11 cellular contexts compared by ENCODE assay signal in genomic region chr10:650691-651615, GRCh38. TPM values are rescaled to one million over a fixed set of nuclear protein-coding genes. Genes with fewer than 3 reads are reported as not detected.
DNase-seq lines count a peak whose midpoint lies in the region; ATAC-seq and TF ChIP-seq lines count a peak whose summit lies in the region.
"Had no signal": no experiment of that assay in that cellular context is flagged by ENCODE, and none has a peak within 500 bp of the region (broad histone marks: within the 10 kb centered on the region; RNA-seq: fewer than 3 reads in every experiment).

No MANE protein-coding gene starts in this region.

- H3K4me3 Mint-ChIP-seq in glutamatergic neuron (ENCODE audit: unreplicated experiment) = peak overlapping the region; percentile 26
- H3K4me3 Mint-ChIP-seq in activated CD4-positive, alpha-beta T cell treated with anti-CD3 and anti-CD28 coated beads for 36 hours = no peak overlapping the region
- H3K4me3 Mint-ChIP-seq: IgD-negative memory B cell had no signal

- CTCF ChIA-PET in activated CD4-positive, alpha-beta T cell treated with anti-CD3 and anti-CD28 coated beads for 36 hours (lab: Charles Lee) = no interaction called here

- in situ Hi-C loops in HAP-1 (cut with MboI; ENCODE audit: low sequenced_read_pairs) = no loop called here

- no peak overlapping the region for H3K27ac Mint-ChIP-seq in glutamatergic neuron (ENCODE audit: unreplicated experiment)
- no peak overlapping the region for H3K27ac Mint-ChIP-seq in activated CD4-positive, alpha-beta T cell treated with anti-CD3 and anti-CD28 coated beads for 36 hours
- H3K27ac Mint-ChIP-seq: IgD-negative memory B cell had no signal

- peaks cover 9% of the 10 kb centered on the region for H3K27me3 Mint-ChIP-seq in glutamatergic neuron (ENCODE audit: unreplicated experiment)
- no peaks in the 10 kb centered on the region for H3K27me3 Mint-ChIP-seq in activated CD4-positive, alpha-beta T cell treated with anti-CD3 and anti-CD28 coated beads for 36 hours

- peak; percentile 28 for DNase-seq in NCI-H2029 treated with DMSO at 0.1 percent for 48 hours (lab: John Stamatoyannopoulos, UW)
- DNase-seq in NCI-H2029 (lab: John Stamatoyannopoulos, UW) = no peak
- no peak for DNase-seq in glutamatergic neuron
- DNase-seq in ovary = no peak
- no peak for DNase-seq in NCI-H526 treated with DMSO at 0.1 percent for 48 hours (lab: John Stamatoyannopoulos, UW)
- no peak for DNase-seq in HAP-1 (ENCODE audit: low spot score in 2 of 2)
- DNase-seq in activated CD4-positive, alpha-beta T cell treated with anti-CD3 and anti-CD28 coated beads for 36 hours = no peak
- DNase-seq: NCI-H187, T-helper 9 cell had no signal

- peaks cover 18% of the 10 kb centered on the region for H3K4me1 ChIP-seq in ovary (ENCODE audit: insufficient read depth)
- no peaks in the 10 kb centered on the region for H3K4me1 ChIP-seq in HAP-1

- H3K9me3 ChIP-seq in ovary (no peaks in the 10 kb centered on the region), HAP-1 (no peaks in the 10 kb centered on the region)

- POLR2A ChIA-PET in activated CD4-positive, alpha-beta T cell treated with anti-CD3 and anti-CD28 coated beads for 36 hours (lab: Charles Lee) = no interaction called here

- peaks cover 3% of the 10 kb centered on the region for H3K9me3 Mint-ChIP-seq in glutamatergic neuron (ENCODE audit: unreplicated experiment)
- H3K9me3 Mint-ChIP-seq in activated CD4-positive, alpha-beta T cell treated with anti-CD3 and anti-CD28 coated beads for 36 hours (ENCODE audit: low read depth) = no peaks in the 10 kb centered on the region
- H3K9me3 Mint-ChIP-seq: IgD-negative memory B cell had no signal

- H3K36me3 ChIP-seq in ovary (no peaks in the 10 kb centered on the region), HAP-1 (replicated peaks) (no peaks in the 10 kb centered on the region)

- intact Hi-C loops in ovary (cut with DNase I) = no loop called here
- intact Hi-C loops in activated CD4-positive, alpha-beta T cell treated with anti-CD3 and anti-CD28 coated beads for 36 hours (cut with DNase I, micrococcal nuclease) = no loop called here

- peak overlapping the region; percentile 36 for H3K4me3 ChIP-seq in ovary
- no peak overlapping the region for H3K4me3 ChIP-seq in HAP-1

- peak overlapping the region in 1 of 2 donors; percentile 15 for H3K27ac ChIP-seq in ovary

- TF ChIP-seq EP300 in ovary (IDR thresholded peaks at IDR 0.05) = no peak

- no peaks in the 10 kb centered on the region for H3K36me3 Mint-ChIP-seq in glutamatergic neuron (ENCODE audit: unreplicated experiment)
- H3K36me3 Mint-ChIP-seq in activated CD4-positive, alpha-beta T cell treated with anti-CD3 and anti-CD28 coated beads for 36 hours (ENCODE audit: low read depth) = no peaks in the 10 kb centered on the region
- H3K36me3 Mint-ChIP-seq: IgD-negative memory B cell had no signal

- peaks cover 20% of the 10 kb centered on the region for H3K4me1 Mint-ChIP-seq in glutamatergic neuron (ENCODE audit: low read depth, unreplicated experiment)
- H3K4me1 Mint-ChIP-seq in activated CD4-positive, alpha-beta T cell treated with anti-CD3 and anti-CD28 coated beads for 36 hours = no peaks in the 10 kb centered on the region

- H3K27me3 ChIP-seq in ovary = no peaks in the 10 kb centered on the region
- no peaks in the 10 kb centered on the region for H3K27me3 ChIP-seq in HAP-1 (ENCODE audit: low read depth)

- no peak for TF ChIP-seq CTCF in glutamatergic neuron (IDR thresholded peaks at IDR 0.05; ENCODE audit: partially characterized antibody, unreplicated experiment)
- no peak for TF ChIP-seq CTCF in ovary (IDR thresholded peaks at IDR 0.05)

- TF ChIP-seq POLR2A in ovary (IDR thresholded peaks at IDR 0.05) = no peak

- ATAC-seq in HG02970 (IDR thresholded peaks at IDR 0.05; ENCODE audit: low FRiP score, unreplicated experiment) = no peak
- no peak for ATAC-seq in activated CD4-positive, alpha-beta T cell treated with anti-CD3 and anti-CD28 coated beads for 36 hours

- WGBS in ovary, 3 donors = 59 to 63% (median 62%) methylated on average over 21 to 22 of the region's 22 CpGs

RNA-seq across cellular contexts. Expression of gene DIP2C, which starts 38.5 kb away (rescaled TPM):
- total RNA-seq in glutamatergic neuron (ENCODE audit: unreplicated experiment) (52.6 TPM), ovary (10 to 100 TPM; 13.9 to 29.4 (median 23.9) TPM)
- 10 to 100 TPM; 10.1 to 12.7 TPM for polyA plus RNA-seq in ovary
- under 1 TPM; 0.76 to 0.94 TPM for total RNA-seq in activated CD4-positive, alpha-beta T cell treated with anti-CD3 and anti-CD28 coated beads for 36 hours

Comparison
In these comparisons a context has a peak if more than half of its experiments do, and no peak if none do; other contexts are left out.
1. RNA of gene DIP2C, which starts 38.5 kb away (total RNA-seq): 52.6 TPM in glutamatergic neuron (single experiment) and 13.9 to 29.4 TPM in ovary; 0.76 to 0.94 TPM in activated CD4-positive, alpha-beta T cell treated with anti-CD3 and anti-CD28 coated beads for 36 hours; every median in the first group is over 4 times any median in the second.